ENCODE assay signal across 8 cellular contexts in genomic region chr3:157447026-157447694, GRCh38. TPM values are rescaled to one million over a fixed set of nuclear protein-coding genes. Genes with fewer than 3 reads are reported as not detected.
DNase-seq lines count a peak whose midpoint lies in the region; ATAC-seq and TF ChIP-seq lines count a peak whose summit lies in the region.

No MANE protein-coding gene starts in this region.

- no peak for ATAC-seq in GM19395 (IDR thresholded peaks at IDR 0.05; ENCODE audit: unreplicated experiment)

- no peak overlapping the region for H3K27ac ChIP-seq in parathyroid adenoma
- H3K27ac ChIP-seq in CD8-positive, alpha-beta memory T cell (ENCODE audit: low read depth, low read length): no peak overlapping the region

- no peak overlapping the region for H2AFZ ChIP-seq in parathyroid adenoma

- H3K9me3 Mint-ChIP-seq in CD8-positive, alpha-beta memory T cell: peaks cover 0 to 4% (median 0%) of the 10 kb centered on the region in 5 donors

- no peak overlapping the region for H3K4me3 Mint-ChIP-seq in CD8-positive, alpha-beta memory T cell

- intact Hi-C loops in posterior vena cava (cut with DNase I): no loop called here

- no peak overlapping the region for H3K27ac Mint-ChIP-seq in CD8-positive, alpha-beta memory T cell

- H3K27me3 ChIP-seq in parathyroid adenoma (ENCODE audit: control insufficient read depth, insufficient read depth, low read length): no peaks in the 10 kb centered on the region
- H3K27me3 ChIP-seq in CD8-positive, alpha-beta memory T cell (ENCODE audit: insufficient read depth, low read length, poor library complexity, severe bottlenecking): no peaks in the 10 kb centered on the region

- H3K27me3 Mint-ChIP-seq in CD8-positive, alpha-beta memory T cell: peaks cover 4 to 7% of the 10 kb centered on the region in 2 donors

- H3K9me3 ChIP-seq in parathyroid adenoma (ENCODE audit: control insufficient read depth, low read length): no peaks in the 10 kb centered on the region
- no peaks in the 10 kb centered on the region for H3K9me3 ChIP-seq in CD8-positive, alpha-beta memory T cell (ENCODE audit: low read length)

- DNase-seq in ELR (ENCODE audit: low read depth) (peak; percentile 70), NCI-H226 (peak; percentile 33), cerebellar cortex (ENCODE audit: low spot score) (peak; percentile 39), nucleus accumbens (lab: John Stamatoyannopoulos, UW) (no peak), posterior vena cava (ENCODE audit: low spot score) (no peak)
- no peak for DNase-seq in CD8-positive, alpha-beta memory T cell

- peak; percentile 47 for TF ChIP-seq CTCF in parathyroid adenoma (IDR thresholded peaks at IDR 0.05)

- H3K9ac ChIP-seq in parathyroid adenoma: no peak overlapping the region

- no peaks in the 10 kb centered on the region for H3K4me1 Mint-ChIP-seq in CD8-positive, alpha-beta memory T cell

- CTCF ChIA-PET in CD8-positive, alpha-beta memory T cell (lab: Charles Lee): no interaction called here

- POLR2A ChIA-PET in CD8-positive, alpha-beta memory T cell (lab: Charles Lee): no interaction called here

- H3K79me2 ChIP-seq in parathyroid adenoma: no peaks in the 10 kb centered on the region

- H3K4me1 ChIP-seq in parathyroid adenoma: no peaks in the 10 kb centered on the region
- no peaks in the 10 kb centered on the region for H3K4me1 ChIP-seq in CD8-positive, alpha-beta memory T cell (ENCODE audit: insufficient read depth, low read length)

- H3K36me3 ChIP-seq in parathyroid adenoma (ENCODE audit: control insufficient read depth, insufficient read depth, low read length): no peaks in the 10 kb centered on the region
- no peaks in the 10 kb centered on the region for H3K36me3 ChIP-seq in CD8-positive, alpha-beta memory T cell (ENCODE audit: insufficient read depth, low read length)

- H3K4me3 ChIP-seq in parathyroid adenoma (ENCODE audit: low read depth, low read length): no peak overlapping the region
- H3K4me3 ChIP-seq in CD8-positive, alpha-beta memory T cell (ENCODE audit: low read length): no peak overlapping the region

- no peak overlapping the region for H3K4me2 ChIP-seq in parathyroid adenoma (ENCODE audit: low read length)

- H3K36me3 Mint-ChIP-seq in CD8-positive, alpha-beta memory T cell: no peaks in the 10 kb centered on the region

RNA-seq across cellular contexts. Expression of gene PTX3, which starts 10.5 kb away (rescaled TPM):
- total RNA-seq in CD8-positive, alpha-beta memory T cell: not detected
- polyA plus RNA-seq in CD8-positive, alpha-beta memory T cell: 0.10 TPM
- 10 to 100 TPM; 12.9 to 84.0 TPM for total RNA-seq in posterior vena cava

RNA-seq across cellular contexts. Expression of gene VEPH1, which starts 56.1 kb away (rescaled TPM):
- not detected for total RNA-seq in CD8-positive, alpha-beta memory T cell
- polyA plus RNA-seq in CD8-positive, alpha-beta memory T cell: not detected
- 1 to 10 TPM in 1 of 2 donors, under 1 TPM in 1; 0.24 to 1.7 TPM for total RNA-seq in posterior vena cava

Comparison
In these comparisons a context has a peak if more than half of its experiments do, and no peak if none do; other contexts are left out.
1. DNase-seq: peak in ELR (single experiment), NCI-H226 (single experiment) and cerebellar cortex (single experiment); none in nucleus accumbens (0 of 56), CD8-positive, alpha-beta memory T cell (0 of 5) and posterior vena cava (single experiment).
2. RNA of gene PTX3, which starts 10.5 kb away (total RNA-seq): 12.9 to 84.0 TPM in posterior vena cava; not detected in CD8-positive, alpha-beta memory T cell; every median in the first group is over 10 times any median in the second.